9 cellular contexts compared by ENCODE assay signal in genomic region chr14:50530358-50530757, GRCh38. TPM values are rescaled to one million over a fixed set of nuclear protein-coding genes. Genes with fewer than 3 reads are reported as not detected.
A peak's percentile ranks its signal among the peaks of the same experiment; 100 is the strongest.
DNase-seq lines count a peak whose midpoint lies in the region; ATAC-seq, FAIRE-seq and TF ChIP-seq lines count a peak whose summit lies in the region.
"Had no signal": no experiment of that assay in that cellular context is flagged by ENCODE, and none has a peak within 500 bp of the region (broad histone marks: within the 10 kb centered on the region; RNA-seq: fewer than 3 reads in every experiment).

No MANE protein-coding gene starts in this region.

- no peaks in the 10 kb centered on the region; a peak in 1 of 5 replicates for H3K27me3 ChIP-seq in HepG2 (ENCODE audit: control insufficient read depth in 1 of 2, insufficient read depth in 2 of 2, low read length in 2 of 2)
- H3K27me3 ChIP-seq in right lobe of liver = no peaks in the 10 kb centered on the region
- no peaks in the 10 kb centered on the region for H3K27me3 ChIP-seq in astrocyte (ENCODE audit: insufficient read depth, low read length)
- no peaks in the 10 kb centered on the region for H3K27me3 ChIP-seq in layer of hippocampus (ENCODE audit: control insufficient read depth, insufficient read depth, low read length)
- H3K27me3 ChIP-seq in uterus = no peaks in the 10 kb centered on the region

- intact Hi-C loops in HepG2 (cut with micrococcal nuclease; ENCODE audit: unreplicated experiment) (loop anchor here (5.0 kb wide), 4 partner anchors 53 to 668 kb away; partner anchors contain the start of gene SOS2), right lobe of liver (cut with DNase I) (loop anchor here (5.0 to 10.0 kb wide), 2 partner anchors 206 to 213 kb away; no protein-coding TSS in a partner anchor), uterus (cut with DNase I; ENCODE audit: low total_unique reads) (no loop called here)

- TF ChIP-seq EP300 in HepG2 (IDR thresholded peaks at IDR 0.05; ENCODE audit: low read depth in 2 of 2, low read length in 2 of 2) (no peak), HepG2 (CRISPR knock-in tag; IDR thresholded peaks at IDR 0.05; ENCODE audit: borderline replicate concordance) (no peak)

- H3K27ac ChIP-seq in HepG2 (ENCODE audit: extremely low read length, insufficient read depth, low read length) = no peak overlapping the region
- H3K27ac ChIP-seq in right lobe of liver = no peak overlapping the region
- H3K27ac ChIP-seq in astrocyte (ENCODE audit: low read depth, low read length) = peak overlapping the region; percentile 94
- H3K27ac ChIP-seq in layer of hippocampus (ENCODE audit: low read depth, low read length) = peak overlapping the region; percentile 64
- peak overlapping the region in 1 of 2 donors; percentile 97 for H3K27ac ChIP-seq in uterus

- 36% methylated on average over 1 of the region's 1 CpG for WGBS in HepG2 (ENCODE audit: low lambda C conversion rate)
- WGBS in right lobe of liver (ENCODE audit: insufficient coverage, low coverage, low lambda C conversion rate, missing lambda C conversion rate) = 36% methylated on average over 1 of the region's 1 CpG

- CTCF ChIA-PET in HepG2 (lab: Yijun Ruan, JAX; ENCODE audit: low intra/inter-chr PET ratio, low total read pairs) = no interaction called here

- DNase-seq in HepG2 (ENCODE audit: low spot score) (no peak), right lobe of liver (no peak), astrocyte (ENCODE audit: low read depth) (peak; percentile 62), uterus (no peak), HuH-7.5 (ENCODE audit: low spot score) (no peak)
- DNase-seq in stimulated activated CD4-positive, alpha-beta T cell treated with anti-CD3 and anti-CD28 coated beads, Interleukin-2, amount 100 ng/mL, for 24 hours = no peak

- peak overlapping the region; percentile 16 for H3K27ac Mint-ChIP-seq in astrocyte (ENCODE audit: unreplicated experiment)

- H2AFZ ChIP-seq in HepG2 (ENCODE audit: low read length) = no peak overlapping the region
- no peak overlapping the region for H2AFZ ChIP-seq in astrocyte (ENCODE audit: low read depth, low read length)

- H3K36me3 ChIP-seq in HepG2 (replicated peaks in 1 of 2; ENCODE audit: control insufficient read depth in 1 of 2, insufficient read depth in 2 of 2, low read length in 2 of 2) (no peaks in the 10 kb centered on the region; a peak in 1 of 5 replicates), right lobe of liver (peaks cover 0 to 3% (median 0%) of the 10 kb centered on the region in 4 donors), astrocyte (ENCODE audit: insufficient read depth, low read length) (peaks cover 5% of the 10 kb centered on the region), uterus (no peaks in the 10 kb centered on the region)

- TF ChIP-seq RAD21 in HepG2 (CRISPR knock-in tag; IDR thresholded peaks at IDR 0.05) = no peak

- H3K9me3 ChIP-seq in HepG2 (ENCODE audit: low read length) (no peaks in the 10 kb centered on the region), right lobe of liver (no peaks in the 10 kb centered on the region), astrocyte (ENCODE audit: insufficient read depth, low read depth, low read length) (no peaks in the 10 kb centered on the region), uterus (no peaks in the 10 kb centered on the region)

- H3K79me2 ChIP-seq in HepG2 (ENCODE audit: insufficient read depth, low read length) (peaks cover 67% of the 10 kb centered on the region), astrocyte (ENCODE audit: insufficient read depth, low read length) (peaks cover 73% of the 10 kb centered on the region)

- H3K4me2 ChIP-seq in HepG2 (ENCODE audit: low read depth, low read length) = peak overlapping the region; percentile 76
- H3K4me2 ChIP-seq in astrocyte (ENCODE audit: low read length) = peak overlapping the region; percentile 94

- ATAC-seq in HepG2 = no peak
- no peak for ATAC-seq in right lobe of liver
- no peak for ATAC-seq in GM19035 (IDR thresholded peaks at IDR 0.05; ENCODE audit: unreplicated experiment)

- peak overlapping the region; percentile 90 for H3K9ac ChIP-seq in HepG2 (ENCODE audit: insufficient read depth, low read depth, low read length)
- peak overlapping the region; percentile 96 for H3K9ac ChIP-seq in astrocyte (ENCODE audit: low read length)

- TF ChIP-seq POLR2A in HepG2 (IDR thresholded peaks at IDR 0.05; ENCODE audit: insufficient read depth in 1 of 2, low read depth in 2 of 2, low read length in 2 of 2) = no peak
- TF ChIP-seq POLR2A in right lobe of liver (IDR thresholded peaks at IDR 0.05) = no peak
- TF ChIP-seq POLR2A in uterus (IDR thresholded peaks at IDR 0.05) = no peak

- peak overlapping the region; percentile 96 for H3K4me3 Mint-ChIP-seq in astrocyte (ENCODE audit: unreplicated experiment)

- H4K20me1 ChIP-seq in HepG2 (ENCODE audit: insufficient read depth, low read length) (peaks cover 14% of the 10 kb centered on the region; the same call in 1 of the 2 replicates), astrocyte (ENCODE audit: insufficient read depth, low read length) (peaks cover 36% of the 10 kb centered on the region)

- H3K4me3 ChIP-seq in HepG2 (replicated peaks in 1 of 3; ENCODE audit: insufficient read depth in 1 of 3, low read depth in 2 of 3, low read length in 3 of 3) (peak overlapping the region; percentile 87 to 91 (median 90); a peak in 5 of 6 replicates), right lobe of liver (no peak overlapping the region), astrocyte (ENCODE audit: insufficient read depth, low read depth, low read length) (peak overlapping the region; percentile 94), uterus (peak overlapping the region; percentile 65 to 82)

- TF ChIP-seq CTCF in HepG2 (CRISPR knock-in tag; IDR thresholded peaks at IDR 0.05) = no peak
- TF ChIP-seq CTCF in right lobe of liver (IDR thresholded peaks at IDR 0.05) = no peak
- TF ChIP-seq CTCF in astrocyte (IDR thresholded peaks at IDR 0.05; ENCODE audit: insufficient read depth, low read depth, low read length) = no peak
- TF ChIP-seq CTCF in uterus (IDR thresholded peaks at IDR 0.05) = no peak

- H3K4me1 ChIP-seq in HepG2 (ENCODE audit: insufficient read depth, low read length) (peaks cover 55% of the 10 kb centered on the region), right lobe of liver (peaks cover 0 to 15% (median 6%) of the 10 kb centered on the region in 4 donors), astrocyte (ENCODE audit: insufficient read depth, low read length) (peaks cover 37% of the 10 kb centered on the region), uterus (peaks cover 7 to 15% of the 10 kb centered on the region in 2 donors)

- peaks cover 30% of the 10 kb centered on the region for H3K4me1 Mint-ChIP-seq in astrocyte (ENCODE audit: low read depth, unreplicated experiment)

- no TSS peak for BruUV-seq in HepG2 (replicated peaks; lab: Mats Ljungman, UMichigan)

- peaks cover 2% of the 10 kb centered on the region for H3K36me3 Mint-ChIP-seq in astrocyte (ENCODE audit: low read depth, unreplicated experiment)

- H3K27me3 Mint-ChIP-seq in astrocyte (ENCODE audit: low read depth, unreplicated experiment) = no peaks in the 10 kb centered on the region

- no peaks in the 10 kb centered on the region for H3K9me3 Mint-ChIP-seq in astrocyte (ENCODE audit: unreplicated experiment)

- POLR2A ChIA-PET in HepG2 (lab: Yijun Ruan, JAX) = no interaction called here

- in situ Hi-C loops in HepG2 (cut with HindIII; ENCODE audit: extremely low pct_ligation_motif_present, low pct_unique_long_range_greater_than_20kb) = loop anchor here (25.0 kb wide), 1 partner anchor 668 kb away; the partner anchor contains the start of gene NEMF

- FAIRE-seq in HepG2 (lab: Jason Lieb, UNC) (peak; percentile 18), astrocyte (lab: Jason Lieb, UNC) (peak; percentile 37)
- FAIRE-seq: RCC 7860 had no signal

RNA-seq across cellular contexts. Expression of gene MAP4K5, which starts 2.0 kb away (rescaled TPM):
- total RNA-seq in HepG2 (2016; rRNA removed; fragmentation: Illumina TruSeq; extraction: Trizol) = 23.9 and 26.3 TPM in 2 replicates
- total RNA-seq in HepG2 (2016; cell fraction: cytosol; rRNA removed; fragmentation: Illumina TruSeq; extraction: Trizol; ENCODE audit: low read depth) = 7.8 and 9.3 TPM in 2 replicates
- 23.5 and 26.9 TPM in 2 replicates for total RNA-seq in HepG2 (2016; cell fraction: insoluble cytoplasmic fraction; rRNA removed; fragmentation: Illumina TruSeq; extraction: Trizol)
- 17.5 and 21.7 TPM in 2 replicates for total RNA-seq in HepG2 (2016; cell fraction: membrane; rRNA removed; fragmentation: Illumina TruSeq; extraction: Trizol)
- total RNA-seq in HepG2 (2016; cell fraction: nucleus; rRNA removed; fragmentation: Illumina TruSeq; extraction: Trizol) = 36.8 and 37.3 TPM in 2 replicates
- 7.9 and 12.7 TPM in 2 replicates for polyA plus RNA-seq in HepG2 (2011; rRNA removed)
- polyA plus RNA-seq in HepG2 (2011; cell fraction: cytosol; rRNA removed) = 4.8 and 5.9 TPM in 2 replicates
- polyA plus RNA-seq in HepG2 (2011; cell fraction: nucleus; rRNA removed) = 15.7 and 15.9 TPM in 2 replicates
- 13.2 and 15.0 TPM in 2 replicates for polyA plus RNA-seq in HepG2 (2012)
- polyA plus RNA-seq in HepG2 (2016; cell fraction: cytosol; fragmentation: Illumina TruSeq; extraction: Trizol; ENCODE audit: low read depth) = 4.8 and 5.0 TPM in 2 replicates
- polyA plus RNA-seq in HepG2 (2016; cell fraction: insoluble cytoplasmic fraction; fragmentation: Illumina TruSeq; extraction: Trizol; ENCODE audit: low read depth) = 27.6 and 28.0 TPM in 2 replicates
- polyA plus RNA-seq in HepG2 (2016; cell fraction: membrane; fragmentation: Illumina TruSeq; extraction: Trizol; ENCODE audit: low read depth) = 12.1 and 13.3 TPM in 2 replicates
- 44.2 and 46.6 TPM in 2 replicates for polyA plus RNA-seq in HepG2 (2016; cell fraction: nucleus; fragmentation: Illumina TruSeq; extraction: Trizol; ENCODE audit: insufficient read depth, low read depth)
- polyA minus RNA-seq in HepG2 (2011; rRNA and poly(A)+ RNA removed; ENCODE audit: low replicate concordance) = 6.6 and 7.2 TPM in 2 replicates
- 8.2 and 9.0 TPM in 2 replicates for polyA minus RNA-seq in HepG2 (2011; cell fraction: cytosol; rRNA and poly(A)+ RNA removed)
- 52.5 and 65.8 TPM in 2 replicates for polyA minus RNA-seq in HepG2 (2011; cell fraction: nucleus; rRNA and poly(A)+ RNA removed)
- total RNA-seq in right lobe of liver = 10 to 100 TPM in 4 of 6 experiments, 1 to 10 TPM in 2; 6.5 to 31.3 (median 14.4) TPM
- total RNA-seq in astrocyte = 79.5 and 93.1 TPM in 2 replicates
- total RNA-seq in uterus = 100 to 1,000 TPM in 2 of 4 donors, 10 to 100 TPM in 2; 44.6 to 179 (median 97.8) TPM

RNA-seq across cellular contexts. Expression of gene ATL1, which starts 29.6 kb away (rescaled TPM):
- total RNA-seq in HepG2 (2016; rRNA removed; fragmentation: Illumina TruSeq; extraction: Trizol) = 0.45 and 0.60 TPM in 2 replicates
- total RNA-seq in HepG2 (2016; cell fraction: cytosol; rRNA removed; fragmentation: Illumina TruSeq; extraction: Trizol; ENCODE audit: low read depth) = 0.18 and 0.61 TPM in 2 replicates
- 0.54 and 0.85 TPM in 2 replicates for total RNA-seq in HepG2 (2016; cell fraction: insoluble cytoplasmic fraction; rRNA removed; fragmentation: Illumina TruSeq; extraction: Trizol)
- total RNA-seq in HepG2 (2016; cell fraction: membrane; rRNA removed; fragmentation: Illumina TruSeq; extraction: Trizol) = 0.31 and 0.46 TPM in 2 replicates
- 0.75 and 0.85 TPM in 2 replicates for total RNA-seq in HepG2 (2016; cell fraction: nucleus; rRNA removed; fragmentation: Illumina TruSeq; extraction: Trizol)
- 0.65 and 0.71 TPM in 2 replicates for polyA plus RNA-seq in HepG2 (2011; rRNA removed)
- 0.43 and 1.1 TPM in 2 replicates for polyA plus RNA-seq in HepG2 (2011; cell fraction: cytosol; rRNA removed)
- 0.31 and 0.35 TPM in 2 replicates for polyA plus RNA-seq in HepG2 (2011; cell fraction: nucleus; rRNA removed)
- polyA plus RNA-seq in HepG2 (2012) = 0.79 and 1.1 TPM in 2 replicates
- polyA plus RNA-seq in HepG2 (2016; cell fraction: cytosol; fragmentation: Illumina TruSeq; extraction: Trizol; ENCODE audit: low read depth) = 0.08 TPM in 1 of 2 replicates, not detected in the other
- 0.56 and 0.61 TPM in 2 replicates for polyA plus RNA-seq in HepG2 (2016; cell fraction: insoluble cytoplasmic fraction; fragmentation: Illumina TruSeq; extraction: Trizol; ENCODE audit: low read depth)
- 0.14 and 0.19 TPM in 2 replicates for polyA plus RNA-seq in HepG2 (2016; cell fraction: membrane; fragmentation: Illumina TruSeq; extraction: Trizol; ENCODE audit: low read depth)
- polyA plus RNA-seq in HepG2 (2016; cell fraction: nucleus; fragmentation: Illumina TruSeq; extraction: Trizol; ENCODE audit: insufficient read depth, low read depth) = 0.72 and 0.83 TPM in 2 replicates
- 0.33 and 3.5 TPM in 2 replicates for polyA minus RNA-seq in HepG2 (2011; rRNA and poly(A)+ RNA removed; ENCODE audit: low replicate concordance)
- polyA minus RNA-seq in HepG2 (2011; cell fraction: cytosol; rRNA and poly(A)+ RNA removed) = 1.2 and 1.4 TPM in 2 replicates
- 1.4 and 1.9 TPM in 2 replicates for polyA minus RNA-seq in HepG2 (2011; cell fraction: nucleus; rRNA and poly(A)+ RNA removed)
- under 1 TPM in 5 of 6 experiments, not detected in 1; 0.18 to 0.47 (median 0.27) TPM for total RNA-seq in right lobe of liver
- total RNA-seq in astrocyte = 15.8 and 17.9 TPM in 2 replicates
- total RNA-seq in uterus = 10 to 100 TPM in 3 of 4 donors, 1 to 10 TPM in 1; 1.5 to 24.3 (median 13.0) TPM

Comparison
In these comparisons a context has a peak if more than half of its experiments do, and no peak if none do; other contexts are left out.
1. H3K4me3 ChIP-seq: peak in HepG2 (3 of 3), astrocyte (single experiment) and uterus (2 of 2); none in right lobe of liver (0 of 3).
2. H3K27ac ChIP-seq: peak in astrocyte (single experiment) and layer of hippocampus (single experiment); none in HepG2 (single experiment) and right lobe of liver (0 of 3).